Comparison of ENCODE assay signal across 8 cellular contexts in genomic region chr12:19915392-19916192, GRCh38.
A peak's percentile ranks its signal among the peaks of the same experiment; 100 is the strongest.
DNase-seq lines count a peak whose midpoint lies in the region; FAIRE-seq and TF ChIP-seq lines count a peak whose summit lies in the region.

No MANE protein-coding gene starts in this region.

- H3K4me3 ChIP-seq in right atrium auricular region, result no peak overlapping the region
- H3K4me3 ChIP-seq in stomach, result no peak overlapping the region

- peak overlapping the region in 1 of 2 donors; percentile 8 for H3K27ac ChIP-seq in right atrium auricular region
- no peak overlapping the region for H3K27ac ChIP-seq in stomach

- no peaks in the 10 kb centered on the region for H3K36me3 ChIP-seq in right atrium auricular region
- H3K36me3 ChIP-seq in stomach, result no peaks in the 10 kb centered on the region

- TF ChIP-seq CTCF in right atrium auricular region (IDR thresholded peaks at IDR 0.05) (peak; percentile 47 to 70), stomach (IDR thresholded peaks at IDR 0.05) (peak in 5 of 7 experiments; percentile 12 to 60 (median 25))

- no peak for TF ChIP-seq EP300 in stomach (IDR thresholded peaks at IDR 0.05)

- WGBS in stomach, 5 donors, result 47 to 56% (median 50%) methylated on average over 3 of the region's 3 CpGs

- H3K4me1 ChIP-seq in right atrium auricular region (peaks cover 0 to 13% of the 10 kb centered on the region in 2 donors), stomach (peaks cover 0 to 9% (median 0%) of the 10 kb centered on the region in 4 donors)

- intact Hi-C loops in stomach (cut with DNase I; ENCODE audit: low total_unique reads), result no loop called here

- peak; percentile 43 for FAIRE-seq in TTC549 (lab: Jason Lieb, UNC)

- TF ChIP-seq POLR2A in stomach (IDR thresholded peaks at IDR 0.05), result no peak

- DNase-seq in Daoy (ENCODE audit: low read depth) (peak; percentile 4), Kasumi-1 (lab: John Stamatoyannopoulos, UW) (peak; percentile 21 to 61), right atrium auricular region (ENCODE audit: low spot score) (no peak), stomach (no peak), DMS79 (lab: John Stamatoyannopoulos, UW) (no peak)
- DNase-seq in NK-92 treated with Interleukin-12 subunit alpha and Interleukin-12 subunit beta, amount 100 ng/mL, for 24 hours (lab: John Stamatoyannopoulos, UW), result no peak
- DNase-seq in stimulated activated CD4-positive, alpha-beta T cell treated with anti-CD3 and anti-CD28 coated beads, Interleukin-1b, Interleukin-23, amount 100 ng/mL, for 48 hours, result no peak

- H3K27me3 ChIP-seq in right atrium auricular region, result no peaks in the 10 kb centered on the region
- H3K27me3 ChIP-seq in stomach, result peaks cover 0 to 3% (median 0%) of the 10 kb centered on the region in 3 donors

- H3K9me3 ChIP-seq in right atrium auricular region, result no peaks in the 10 kb centered on the region
- no peaks in the 10 kb centered on the region for H3K9me3 ChIP-seq in stomach

Comparison
In these comparisons a context has a peak if more than half of its experiments do, and no peak if none do; other contexts are left out.
1. DNase-seq: peak in Daoy (single experiment) and Kasumi-1 (2 of 2); none in right atrium auricular region (single experiment), stomach (single experiment), NK-92 treated with Interleukin-12 subunit alpha and Interleukin-12 subunit beta, amount 100 ng/mL, for 24 hours (single experiment), DMS79 (single experiment) and stimulated activated CD4-positive, alpha-beta T cell treated with anti-CD3 and anti-CD28 coated beads, Interleukin-1b, Interleukin-23, amount 100 ng/mL, for 48 hours (single experiment).